In genomic region chr4:124282301-124282898, GRCh38 we compare ENCODE assay signal across 22 cellular contexts.
DNase-seq lines count a peak whose midpoint lies in the region; ATAC-seq and TF ChIP-seq lines count a peak whose summit lies in the region.
"Had no signal": no experiment of that assay in that cellular context is flagged by ENCODE, and none has a peak within 500 bp of the region (broad histone marks: within the 10 kb centered on the region; RNA-seq: fewer than 3 reads in every experiment).

No MANE protein-coding gene starts in this region.

- no peak overlapping the region for H3K27ac Mint-ChIP-seq in activated CD8-positive, alpha-beta T cell treated with anti-CD3 and anti-CD28 coated beads for 36 hours
- H3K27ac Mint-ChIP-seq: CD4-positive, alpha-beta T cell had no signal

- CTCF ChIA-PET in activated CD8-positive, alpha-beta T cell treated with anti-CD3 and anti-CD28 coated beads for 36 hours (lab: Charles Lee), result no interaction called here

- DNase-seq in NCI-H69 (lab: John Stamatoyannopoulos, UW), result peak; percentile 50
- no peak for DNase-seq in breast epithelium (ENCODE audit: low spot score in 2 of 2)
- peak in 1 of 2 donors; percentile 7 for DNase-seq in trophoblast cell
- DNase-seq in activated CD8-positive, alpha-beta T cell treated with anti-CD3 and anti-CD28 coated beads for 36 hours, result no peak
- DNase-seq: ACHN; CD4-positive, alpha-beta T cell; COR-L47; KG1; NCI-H1105; NCI-H2029 treated with DMSO at 0.1 percent for 48 hours; NCI-H2171 treated with DMSO at 0.1 percent for 48 hours; NCI-H446; NCI-H526; OCI-M1; Right ventricle myocardium superior had no signal

- no peak overlapping the region for H3K9ac ChIP-seq in trophoblast cell (ENCODE audit: low read length)
- H3K9ac ChIP-seq: BLaER1 had no signal

- no peaks in the 10 kb centered on the region for H3K36me3 ChIP-seq in breast epithelium
- H3K36me3 ChIP-seq in trophoblast cell (ENCODE audit: control insufficient read depth in 1 of 2, insufficient read depth in 2 of 2, low read length in 2 of 2), result no peaks in the 10 kb centered on the region
- H3K36me3 ChIP-seq: BLaER1 had no signal

- H3K79me2 ChIP-seq in trophoblast cell (ENCODE audit: control insufficient read depth, insufficient read depth, low read length, poor library complexity), result no peaks in the 10 kb centered on the region

- H2BK120ac ChIP-seq in trophoblast cell (ENCODE audit: insufficient read depth, low read length, poor library complexity), result peak overlapping the region; percentile 5

- H3K14ac ChIP-seq in trophoblast cell (ENCODE audit: low read length), result no peak overlapping the region

- no peak overlapping the region for H4K91ac ChIP-seq in trophoblast cell (ENCODE audit: low read depth, low read length)

- H3K79me1 ChIP-seq in trophoblast cell (ENCODE audit: low read length), result peaks cover 18% of the 10 kb centered on the region

- no peak overlapping the region for H4K8ac ChIP-seq in trophoblast cell (ENCODE audit: low read depth, low read length)

- peak overlapping the region; percentile 5 for H2BK12ac ChIP-seq in trophoblast cell (ENCODE audit: low read length)

- H2AK5ac ChIP-seq in trophoblast cell (ENCODE audit: low read length), result no peak overlapping the region

- H3K4me2 ChIP-seq in trophoblast cell (ENCODE audit: low read length), result no peak overlapping the region
- H3K4me2 ChIP-seq: BLaER1 had no signal

- H3K4me3 Mint-ChIP-seq in activated CD8-positive, alpha-beta T cell treated with anti-CD3 and anti-CD28 coated beads for 36 hours, result no peak overlapping the region
- H3K4me3 Mint-ChIP-seq: CD4-positive, alpha-beta T cell had no signal

- H3K4me1 Mint-ChIP-seq in activated CD8-positive, alpha-beta T cell treated with anti-CD3 and anti-CD28 coated beads for 36 hours (ENCODE audit: low read depth), result no peaks in the 10 kb centered on the region

- no peak overlapping the region for H3K4me3 ChIP-seq in breast epithelium
- no peak overlapping the region for H3K4me3 ChIP-seq in trophoblast cell (ENCODE audit: low read depth, low read length)
- H3K4me3 ChIP-seq: BLaER1 had no signal

- peaks cover 2% of the 10 kb centered on the region for H3K27me3 Mint-ChIP-seq in activated CD8-positive, alpha-beta T cell treated with anti-CD3 and anti-CD28 coated beads for 36 hours
- H3K27me3 Mint-ChIP-seq: CD4-positive, alpha-beta T cell had no signal

- WGBS in trophoblast cell (ENCODE audit: extremely low coverage, insufficient coverage, insufficient read length), result no CpG with 5 or more reads among the region's 4 CpGs

- no peaks in the 10 kb centered on the region for H3K9me3 Mint-ChIP-seq in activated CD8-positive, alpha-beta T cell treated with anti-CD3 and anti-CD28 coated beads for 36 hours
- H3K9me3 Mint-ChIP-seq: CD4-positive, alpha-beta T cell had no signal

- no peaks in the 10 kb centered on the region for H3K9me3 ChIP-seq in breast epithelium
- no peaks in the 10 kb centered on the region for H3K9me3 ChIP-seq in trophoblast cell (ENCODE audit: insufficient read depth, low read depth, low read length)
- H3K9me3 ChIP-seq: BLaER1 had no signal

- H3K18ac ChIP-seq in trophoblast cell (ENCODE audit: low read length), result no peak overlapping the region

- H3K27ac ChIP-seq in breast epithelium, result peak overlapping the region; percentile 45 to 53
- H3K27ac ChIP-seq in trophoblast cell (ENCODE audit: low read depth, low read length), result no peak overlapping the region
- H3K27ac ChIP-seq: BLaER1, HL-60 had no signal

- H3K27me3 ChIP-seq in breast epithelium, result no peaks in the 10 kb centered on the region
- no peaks in the 10 kb centered on the region for H3K27me3 ChIP-seq in trophoblast cell (ENCODE audit: insufficient read depth, low read length)
- H3K27me3 ChIP-seq: BLaER1 had no signal

- H2AFZ ChIP-seq in trophoblast cell (ENCODE audit: insufficient read depth, low read length, poor library complexity), result no peak overlapping the region

- no peak overlapping the region for H3K4ac ChIP-seq in trophoblast cell (ENCODE audit: low read depth, low read length)

- TF ChIP-seq POLR2A in breast epithelium (IDR thresholded peaks at IDR 0.05), result no peak

- no peaks in the 10 kb centered on the region for H3K4me1 ChIP-seq in breast epithelium
- peaks cover 7% of the 10 kb centered on the region in 2 experiments for H3K4me1 ChIP-seq in trophoblast cell (ENCODE audit: control insufficient read depth in 1 of 2, insufficient read depth in 2 of 2, low read length in 2 of 2)
- H3K4me1 ChIP-seq: BLaER1 had no signal

- H3K36me3 Mint-ChIP-seq in activated CD8-positive, alpha-beta T cell treated with anti-CD3 and anti-CD28 coated beads for 36 hours (ENCODE audit: low read depth), result no peaks in the 10 kb centered on the region

- H3K23ac ChIP-seq in trophoblast cell (ENCODE audit: low read length), result no peak overlapping the region

- intact Hi-C loops in breast epithelium (cut with DNase I; ENCODE audit: low total_unique reads), result no loop called here
- intact Hi-C loops in activated CD8-positive, alpha-beta T cell treated with anti-CD3 and anti-CD28 coated beads for 36 hours (cut with micrococcal nuclease), result no loop called here

- peak; percentile 79 for ATAC-seq in esophagus mucosa
- no peak for ATAC-seq in HG03139 (IDR thresholded peaks at IDR 0.05; ENCODE audit: unreplicated experiment)
- ATAC-seq in activated CD8-positive, alpha-beta T cell treated with anti-CD3 and anti-CD28 coated beads for 36 hours, result no peak
- ATAC-seq in GM18907 (IDR thresholded peaks at IDR 0.05; ENCODE audit: unreplicated experiment), result no peak
- no peak for ATAC-seq in HG02884 (IDR thresholded peaks at IDR 0.05; ENCODE audit: unreplicated experiment)
- ATAC-seq: HepG2 had no signal

- no peak overlapping the region for H2BK5ac ChIP-seq in trophoblast cell (ENCODE audit: low read depth, low read length, poor library complexity)

- TF ChIP-seq CTCF in breast epithelium (IDR thresholded peaks at IDR 0.05), result no peak
- no peak for TF ChIP-seq CTCF in activated CD8-positive, alpha-beta T cell treated with anti-CD3 and anti-CD28 coated beads for 36 hours (IDR thresholded peaks at IDR 0.05)

- POLR2A ChIA-PET in activated CD8-positive, alpha-beta T cell treated with anti-CD3 and anti-CD28 coated beads for 36 hours (lab: Charles Lee), result no interaction called here

- H4K12ac ChIP-seq in trophoblast cell (ENCODE audit: low read depth, low read length), result no peak overlapping the region
